1 cellular context compared by ENCODE assay signal in genomic region chr1:248890549-248891498, GRCh38.
TF ChIP-seq lines count a peak whose summit lies in the region.

No MANE protein-coding gene starts in this region.

TF ChIP-seq in HepG2, 621 proteins besides CTCF, POLR2A, EP300 and RAD21:
- TF ChIP-seq ZNF253 (CRISPR knock-in tag; IDR thresholded peaks at IDR 0.05; ENCODE audit: borderline replicate concordance) (no peak), RAD51 (IDR thresholded peaks at IDR 0.05; ENCODE audit: borderline replicate concordance) (0 out of 2 replicates have a peak, but pooled peaks have one; percentile 5)
TF ChIP-seq in HepG2: peak in this region for 1.
